Comparison of ENCODE assay signal across 15 cellular contexts in genomic region chr6:74931567-74931966, GRCh38.
DNase-seq lines count a peak whose midpoint lies in the region; ATAC-seq and TF ChIP-seq lines count a peak whose summit lies in the region.
"Had no signal": no experiment of that assay in that cellular context is flagged by ENCODE, and none has a peak within 500 bp of the region (broad histone marks: within the 10 kb centered on the region; RNA-seq: fewer than 3 reads in every experiment).

No MANE protein-coding gene starts in this region.

- H3K9me3 ChIP-seq in gastroesophageal sphincter (no peaks in the 10 kb centered on the region), left ventricle myocardium inferior (replicated peaks) (no peaks in the 10 kb centered on the region)
- H3K9me3 ChIP-seq: Peyer's patch had no signal

- no peaks in the 10 kb centered on the region for H3K36me3 ChIP-seq in gastroesophageal sphincter
- H3K36me3 ChIP-seq in left ventricle myocardium inferior, result no peaks in the 10 kb centered on the region
- H3K36me3 ChIP-seq: Peyer's patch had no signal

- peak; percentile 51 for ATAC-seq in gastroesophageal sphincter
- ATAC-seq: activated T-cell treated with anti-CD3 and anti-CD28 coated beads, Interleukin-2, amount 50 U/mL, for 72 hours; stimulated activated naive CD8-positive, alpha-beta T cell treated with anti-CD3 and anti-CD28 coated beads, Interleukin-15, amount 100 ng/mL, for 72 hours; T-helper 17 cell had no signal

- TF ChIP-seq CTCF in astrocyte of the cerebellum (IDR thresholded peaks at IDR 0.05; ENCODE audit: low read depth, low read length, missing control alignments) (no peak), gastroesophageal sphincter (IDR thresholded peaks at IDR 0.05) (no peak), type B pancreatic cell (conservative IDR thresholded peaks at IDR 0.05) (no peak), left ventricle myocardium inferior (IDR thresholded peaks at IDR 0.05; ENCODE audit: borderline replicate concordance) (no peak)

- intact Hi-C loops in left ventricle myocardium inferior (cut with micrococcal nuclease), result no loop called here

- peaks cover 22% of the 10 kb centered on the region for H3K4me1 Mint-ChIP-seq in type B pancreatic cell (ENCODE audit: unreplicated experiment)
- H3K4me1 Mint-ChIP-seq: stimulated activated naive CD8-positive, alpha-beta T cell treated with anti-CD3 and anti-CD28 coated beads, Interleukin-15, amount 100 ng/mL, for 72 hours; T-helper 17 cell had no signal

- no peaks in the 10 kb centered on the region for H3K27me3 Mint-ChIP-seq in type B pancreatic cell
- H3K27me3 Mint-ChIP-seq: stimulated activated naive CD8-positive, alpha-beta T cell treated with anti-CD3 and anti-CD28 coated beads, Interleukin-15, amount 100 ng/mL, for 72 hours; T-helper 17 cell had no signal

- DNase-seq in HCEC 1CT, result peak; percentile 87
- peak; percentile 76 for DNase-seq in astrocyte of the cerebellum (ENCODE audit: low read depth)
- DNase-seq in type B pancreatic cell (ENCODE audit: extremely low spot score, unreplicated experiment), result no peak
- DNase-seq in MV-4-11 (lab: John Stamatoyannopoulos, UW), result no peak
- DNase-seq in left ventricle myocardium inferior, result no peak
- DNase-seq in NCI-H1694 (lab: John Stamatoyannopoulos, UW), result no peak
- DNase-seq: activated T-cell treated with anti-CD3 and anti-CD28 coated beads, Interleukin-2, amount 50 U/mL, for 72 hours; amniotic stem cell; hippocampal formation; NCI-H1417 treated with DMSO at 0.1 percent for 48 hours; nephron progenitor cell; Peyer's patch; stimulated activated naive CD8-positive, alpha-beta T cell treated with anti-CD3 and anti-CD28 coated beads, Interleukin-15, amount 100 ng/mL, for 72 hours; T-helper 17 cell had no signal

- H3K36me3 Mint-ChIP-seq in type B pancreatic cell, result no peaks in the 10 kb centered on the region

- in situ Hi-C loops in astrocyte of the cerebellum (cut with HindIII; ENCODE audit: low sequenced_read_pairs), result no loop called here

- TF ChIP-seq POLR2A in gastroesophageal sphincter (IDR thresholded peaks at IDR 0.05), result no peak

- H3K4me3 ChIP-seq in astrocyte of the cerebellum (ENCODE audit: low read depth, low read length), result no peak overlapping the region
- no peak overlapping the region for H3K4me3 ChIP-seq in gastroesophageal sphincter
- no peak overlapping the region for H3K4me3 ChIP-seq in left ventricle myocardium inferior
- H3K4me3 ChIP-seq: Peyer's patch had no signal

- TF ChIP-seq EP300 in gastroesophageal sphincter (IDR thresholded peaks at IDR 0.05), result no peak

- H3K4me3 Mint-ChIP-seq in type B pancreatic cell, result peak overlapping the region; percentile 9
- H3K4me3 Mint-ChIP-seq: activated T-cell treated with anti-CD3 and anti-CD28 coated beads, Interleukin-2, amount 50 U/mL, for 72 hours; nephron progenitor cell; stimulated activated naive CD8-positive, alpha-beta T cell treated with anti-CD3 and anti-CD28 coated beads, Interleukin-15, amount 100 ng/mL, for 72 hours; T-helper 17 cell had no signal

- H3K27ac ChIP-seq in gastroesophageal sphincter (peak overlapping the region in 1 of 4 donors; percentile 13), left ventricle myocardium inferior (replicated peaks) (no peak overlapping the region)
- H3K27ac ChIP-seq: Peyer's patch had no signal

- no peaks in the 10 kb centered on the region for H3K4me1 ChIP-seq in gastroesophageal sphincter
- no peaks in the 10 kb centered on the region for H3K4me1 ChIP-seq in left ventricle myocardium inferior
- H3K4me1 ChIP-seq: Peyer's patch had no signal

- H3K27me3 ChIP-seq in gastroesophageal sphincter (no peaks in the 10 kb centered on the region), left ventricle myocardium inferior (ENCODE audit: low read depth) (no peaks in the 10 kb centered on the region)
- H3K27me3 ChIP-seq: Peyer's patch had no signal

- 14 to 18% methylated on average over 1 of the region's 1 CpG for WGBS in gastroesophageal sphincter (ENCODE audit: low coverage in 1 of 2), 2 donors

- peak overlapping the region; percentile 27 for H3K27ac Mint-ChIP-seq in type B pancreatic cell
- H3K27ac Mint-ChIP-seq: activated T-cell treated with anti-CD3 and anti-CD28 coated beads, Interleukin-2, amount 50 U/mL, for 72 hours; stimulated activated naive CD8-positive, alpha-beta T cell treated with anti-CD3 and anti-CD28 coated beads, Interleukin-15, amount 100 ng/mL, for 72 hours; T-helper 17 cell had no signal

- no peaks in the 10 kb centered on the region for H3K9me3 Mint-ChIP-seq in type B pancreatic cell
- H3K9me3 Mint-ChIP-seq: nephron progenitor cell had no signal

Comparison
In these comparisons a context has a peak if more than half of its experiments do, and no peak if none do; other contexts are left out.
1. DNase-seq: peak in HCEC 1CT (single experiment) and astrocyte of the cerebellum (single experiment); none in type B pancreatic cell (single experiment), MV-4-11 (single experiment), left ventricle myocardium inferior (single experiment) and NCI-H1694 (single experiment).